ENCODE assay signal across 23 cellular contexts in genomic region chr12:52318241-52318990, GRCh38. TPM values are rescaled to one million over a fixed set of nuclear protein-coding genes. Genes with fewer than 3 reads are reported as not detected.
"Had no signal": no experiment of that assay in that cellular context is flagged by ENCODE, and none has a peak within 500 bp of the region (broad histone marks: within the 10 kb centered on the region; RNA-seq: fewer than 3 reads in every experiment).

No MANE protein-coding gene starts in this region.

- ATAC-seq: activated T-cell treated with anti-CD3 and anti-CD28 coated beads, Interleukin-2, amount 50 U/mL, for 4 hours; Right ventricle myocardium inferior; T-cell had no signal

- H3K27ac ChIP-seq: brain microvascular endothelial cell, SK-N-MC had no signal

- H3K36me3 ChIP-seq: brain microvascular endothelial cell had no signal

- H3K27ac Mint-ChIP-seq: activated B cell treated with CpG ODN at 0.5 μM for 24 hours; activated CD4-positive, alpha-beta memory T cell treated with anti-CD3 and anti-CD28 coated beads for 36 hours; activated CD4-positive, alpha-beta T cell treated with anti-CD3 and anti-CD28 coated beads, Interleukin-2, amount 10 ng/mL, durations not matched to agents 7 days and 5 days; activated naive CD4-positive, alpha-beta T cell treated with anti-CD3 and anti-CD28 coated beads, Interleukin-2, amount 50 U/mL, for 24 hours; T-cell had no signal

- H3K4me3 ChIP-seq: SK-N-MC had no signal

- H3K9me3 Mint-ChIP-seq: activated B cell treated with CpG ODN at 0.5 μM for 24 hours; activated CD4-positive, alpha-beta memory T cell treated with anti-CD3 and anti-CD28 coated beads for 36 hours; activated CD4-positive, alpha-beta T cell treated with anti-CD3 and anti-CD28 coated beads, Interleukin-2, amount 10 ng/mL, durations not matched to agents 7 days and 5 days; activated naive CD4-positive, alpha-beta T cell treated with anti-CD3 and anti-CD28 coated beads, Interleukin-2, amount 50 U/mL, for 24 hours; activated T-cell treated with anti-CD3 and anti-CD28 coated beads, Interleukin-2, amount 50 U/mL, for 4 hours; T-cell had no signal

- H3K4me1 Mint-ChIP-seq: activated B cell treated with CpG ODN at 0.5 μM for 24 hours; activated CD4-positive, alpha-beta T cell treated with anti-CD3 and anti-CD28 coated beads, Interleukin-2, amount 10 ng/mL, durations not matched to agents 7 days and 5 days; activated naive CD4-positive, alpha-beta T cell treated with anti-CD3 and anti-CD28 coated beads, Interleukin-2, amount 50 U/mL, for 24 hours had no signal

- H3K36me3 Mint-ChIP-seq: activated CD4-positive, alpha-beta memory T cell treated with anti-CD3 and anti-CD28 coated beads for 36 hours; activated naive CD4-positive, alpha-beta T cell treated with anti-CD3 and anti-CD28 coated beads, Interleukin-2, amount 50 U/mL, for 24 hours; T-cell had no signal

- H3K4me3 Mint-ChIP-seq: activated B cell treated with CpG ODN at 0.5 μM for 24 hours; activated CD4-positive, alpha-beta memory T cell treated with anti-CD3 and anti-CD28 coated beads for 36 hours; activated CD4-positive, alpha-beta T cell treated with anti-CD3 and anti-CD28 coated beads, Interleukin-2, amount 10 ng/mL, durations not matched to agents 7 days and 5 days; activated naive CD4-positive, alpha-beta T cell treated with anti-CD3 and anti-CD28 coated beads, Interleukin-2, amount 50 U/mL, for 24 hours; activated T-cell treated with anti-CD3 and anti-CD28 coated beads, Interleukin-2, amount 50 U/mL, for 4 hours; T-cell had no signal

- DNase-seq: activated B cell treated with CpG ODN at 0.5 μM for 24 hours; activated CD4-positive, alpha-beta memory T cell treated with anti-CD3 and anti-CD28 coated beads for 36 hours; activated CD4-positive, alpha-beta T cell treated with anti-CD3 and anti-CD28 coated beads for 1 hour; activated CD4-positive, alpha-beta T cell treated with anti-CD3 and anti-CD28 coated beads, Interleukin-2, amount 10 ng/mL, durations not matched to agents 7 days and 5 days; activated CD8-positive, alpha-beta memory T cell treated with anti-CD3 and anti-CD28 coated beads for 24 hours; activated gamma-delta T cell treated with Interleukin-2 at 50 U/mL for 16 hours; activated T-cell treated with anti-CD3 and anti-CD28 coated beads, Interleukin-2, amount 50 U/mL, for 4 hours; brain microvascular endothelial cell; caudate nucleus; KBM-7; NCI-H1048; NCI-H1694 treated with DMSO at 0.1 percent for 48 hours; NCI-H2029 treated with DMSO at 0.1 percent for 48 hours; NCI-H510A; NCI-H526 treated with DMSO at 0.1 percent for 48 hours; T-cell; T1000 had no signal

RNA-seq across cellular contexts. Expression of gene KRT83, which starts 2.8 kb away (rescaled TPM):
- total RNA-seq: activated B cell treated with CpG ODN at 0.5 μM for 24 hours; activated CD4-positive, alpha-beta memory T cell treated with anti-CD3 and anti-CD28 coated beads for 36 hours; activated CD4-positive, alpha-beta T cell treated with anti-CD3 and anti-CD28 coated beads, Interleukin-2, amount 10 ng/mL, durations not matched to agents 7 days and 5 days; activated T-cell treated with anti-CD3 and anti-CD28 coated beads, Interleukin-2, amount 50 U/mL, for 4 hours; LHCN-M2; OCI-LY7; Right ventricle myocardium inferior; T-cell had no signal

RNA-seq across cellular contexts. Expression of gene KRT81, which starts 27.1 kb away (rescaled TPM):
- total RNA-seq: activated B cell treated with CpG ODN at 0.5 μM for 24 hours; activated CD4-positive, alpha-beta memory T cell treated with anti-CD3 and anti-CD28 coated beads for 36 hours; activated CD4-positive, alpha-beta T cell treated with anti-CD3 and anti-CD28 coated beads, Interleukin-2, amount 10 ng/mL, durations not matched to agents 7 days and 5 days; OCI-LY7; Right ventricle myocardium inferior had no signal

RNA-seq across cellular contexts. Expression of gene KRT86, which starts 44.0 kb away (rescaled TPM):
- total RNA-seq: activated B cell treated with CpG ODN at 0.5 μM for 24 hours; activated CD4-positive, alpha-beta T cell treated with anti-CD3 and anti-CD28 coated beads, Interleukin-2, amount 10 ng/mL, durations not matched to agents 7 days and 5 days; activated T-cell treated with anti-CD3 and anti-CD28 coated beads, Interleukin-2, amount 50 U/mL, for 4 hours; OCI-LY7; Right ventricle myocardium inferior had no signal

RNA-seq across cellular contexts. Expression of gene KRT85, which starts 48.9 kb away (rescaled TPM):
- total RNA-seq: activated B cell treated with CpG ODN at 0.5 μM for 24 hours; activated CD4-positive, alpha-beta memory T cell treated with anti-CD3 and anti-CD28 coated beads for 36 hours; activated CD4-positive, alpha-beta T cell treated with anti-CD3 and anti-CD28 coated beads, Interleukin-2, amount 10 ng/mL, durations not matched to agents 7 days and 5 days; activated T-cell treated with anti-CD3 and anti-CD28 coated beads, Interleukin-2, amount 50 U/mL, for 4 hours; LHCN-M2; M059J; OCI-LY7; Right ventricle myocardium inferior; T-cell had no signal
